In genomic region chr10:3468919-3469638, GRCh38 we compare ENCODE assay signal across 1 cellular context.
TF ChIP-seq lines count a peak whose summit lies in the region.

No MANE protein-coding gene starts in this region.

TF ChIP-seq in GM12878, 131 proteins besides CTCF, POLR2A, EP300 and RAD21 (continued from another document):
- no peak for TF ChIP-seq CEBPZ (IDR thresholded peaks at IDR 0.05; ENCODE audit: low read depth, low read length)
- TF ChIP-seq FOXM1 (IDR thresholded peaks at IDR 0.05; ENCODE audit: low read depth, low read length): 0 out of 2 replicates have a peak, but pooled peaks have one; percentile 6
- no peak for TF ChIP-seq STAT3 (IDR thresholded peaks at IDR 0.05; ENCODE audit: low read depth, low read length)
- no peak for TF ChIP-seq CREB1 (IDR thresholded peaks at IDR 0.05; ENCODE audit: low read depth)
- TF ChIP-seq IRF4 (IDR thresholded peaks at IDR 0.05; ENCODE audit: low read depth, low read length): no peak
- TF ChIP-seq MEF2A (IDR thresholded peaks at IDR 0.05; ENCODE audit: insufficient read depth, low read depth, low read length): 0 out of 2 replicates have a peak, but pooled peaks have one; percentile 45
